Comparison of ENCODE assay signal across 8 cellular contexts in genomic region chr6:710601-711571, GRCh38. TPM values are rescaled to one million over a fixed set of nuclear protein-coding genes. Genes with fewer than 3 reads are reported as not detected.
DNase-seq lines count a peak whose midpoint lies in the region; ATAC-seq and TF ChIP-seq lines count a peak whose summit lies in the region.

No MANE protein-coding gene starts in this region.

- H3K4me3 ChIP-seq in GM08714 (ENCODE audit: low read length) = peak overlapping the region; percentile 73
- peak overlapping the region; percentile 85 for H3K4me3 ChIP-seq in Loucy (ENCODE audit: low read length, poor library complexity, severe bottlenecking)
- H3K4me3 ChIP-seq in right lobe of liver = peak overlapping the region; percentile 62 to 69 (median 65)

- H2AFZ ChIP-seq in Loucy (ENCODE audit: low read length) = peak overlapping the region; percentile 96

- no peaks in the 10 kb centered on the region for H3K9me3 ChIP-seq in Loucy (ENCODE audit: insufficient read depth, low read depth, low read length)
- H3K9me3 ChIP-seq in right lobe of liver = no peaks in the 10 kb centered on the region

- peak overlapping the region; percentile 67 for H3K4me2 ChIP-seq in Loucy (ENCODE audit: low read depth, low read length, poor library complexity, severe bottlenecking)

- H3K4me1 ChIP-seq in Loucy (ENCODE audit: insufficient read depth, low read length, poor library complexity, severe bottlenecking) (peaks cover 46% of the 10 kb centered on the region), right lobe of liver (no peaks in the 10 kb centered on the region)

- no peak for TF ChIP-seq CTCF in Loucy (conservative IDR thresholded peaks at IDR 0.05; ENCODE audit: low read length)
- no peak for TF ChIP-seq CTCF in right lobe of liver (IDR thresholded peaks at IDR 0.05)

- 0 out of 2 replicates have a peak, but pooled peaks cover 4% of the 10 kb centered on the region for H3F3A ChIP-seq in Loucy (ENCODE audit: low read depth)

- H3K36me3 ChIP-seq in Loucy (ENCODE audit: insufficient read depth, low read length) (no peaks in the 10 kb centered on the region), right lobe of liver (no peaks in the 10 kb centered on the region)

- WGBS in right lobe of liver (ENCODE audit: insufficient coverage, low coverage, low lambda C conversion rate, missing lambda C conversion rate) = 2% methylated on average over 27 of the region's 55 CpGs

- ATAC-seq in GM21786 (IDR thresholded peaks at IDR 0.05; ENCODE audit: unreplicated experiment) = peak; percentile 88
- peak; percentile 88 to 93 (median 92) for ATAC-seq in right lobe of liver

- H3K27ac ChIP-seq in right lobe of liver = peak overlapping the region; percentile 52 to 84 (median 84)

- H3K9ac ChIP-seq in Loucy (ENCODE audit: low read depth, low read length, poor library complexity, severe bottlenecking) = peak overlapping the region; percentile 82

- no peaks in the 10 kb centered on the region for H4K20me1 ChIP-seq in Loucy (ENCODE audit: insufficient read depth, low read length, poor library complexity, severe bottlenecking)

- peak; percentile 28 for DNase-seq in activated CD4-positive, alpha-beta T cell treated with anti-CD3 and anti-CD28 coated beads, Interleukin-2, amount 50 U/mL, for 1 hour
- DNase-seq in dermis blood vessel endothelial cell (peak; percentile 78), right lobe of liver (peak; percentile 52 to 70 (median 66)), NCI-H1048 (lab: John Stamatoyannopoulos, UW) (no peak)
- DNase-seq in stimulated activated CD4-positive, alpha-beta T cell treated with anti-CD3 and anti-CD28 coated beads, Interleukin-4, amount 100 ng/mL, for 24 hours = peak; percentile 61

- H3K9me2 ChIP-seq in Loucy (replicated peaks; ENCODE audit: low read depth, low read length) = no peaks in the 10 kb centered on the region

- no peaks in the 10 kb centered on the region for H3K79me2 ChIP-seq in Loucy (ENCODE audit: insufficient read depth, low read length)

- intact Hi-C loops in right lobe of liver (cut with DNase I) = no loop called here

- no peaks in the 10 kb centered on the region for H3K27me3 ChIP-seq in Loucy (ENCODE audit: insufficient read depth, low read length, poor library complexity, severe bottlenecking)
- no peaks in the 10 kb centered on the region for H3K27me3 ChIP-seq in right lobe of liver

- peak; percentile 32 for TF ChIP-seq POLR2A in right lobe of liver (IDR thresholded peaks at IDR 0.05)

RNA-seq across cellular contexts. Expression of gene EXOC2, which starts 17.9 kb away (rescaled TPM):
- total RNA-seq in dermis blood vessel endothelial cell (57.3 and 62.9 TPM in 2 replicates), right lobe of liver (10 to 100 TPM in 5 of 6 experiments, 1 to 10 TPM in 1; 7.1 to 12.8 (median 10.5) TPM)

RNA-seq across cellular contexts. Expression of gene HUS1B, which starts 54.0 kb away (rescaled TPM):
- total RNA-seq in dermis blood vessel endothelial cell (0.98 and 1.5 TPM in 2 replicates), right lobe of liver (1 to 10 TPM in 2 of 6 experiments, under 1 TPM in 3, not detected in 1; 0.26 to 2.8 (median 0.34) TPM)
